ENCODE assay signal across 7 cellular contexts in genomic region chr6:71289039-71289801, GRCh38. TPM values are rescaled to one million over a fixed set of nuclear protein-coding genes. Genes with fewer than 3 reads are reported as not detected.
DNase-seq lines count a peak whose midpoint lies in the region; ATAC-seq and TF ChIP-seq lines count a peak whose summit lies in the region.

No MANE protein-coding gene starts in this region.

- H3K9me3 ChIP-seq in muscle layer of colon (ENCODE audit: low read length) (no peaks in the 10 kb centered on the region), uterus (no peaks in the 10 kb centered on the region)

- peak overlapping the region; percentile 7 for H3K9ac ChIP-seq in muscle layer of colon (ENCODE audit: low read length)

- intact Hi-C loops in activated CD8-positive, alpha-beta T cell treated with anti-CD3 and anti-CD28 coated beads for 36 hours (cut with micrococcal nuclease), result no loop called here
- intact Hi-C loops in uterus (cut with DNase I; ENCODE audit: low total_unique reads), result no loop called here

- H3K4me3 ChIP-seq in GM12865 (ENCODE audit: low read depth, low read length) (peak overlapping the region; percentile 82), muscle layer of colon (ENCODE audit: low read depth in 1 of 2, low read length in 2 of 2) (peak overlapping the region; percentile 60 to 82), uterus (peak overlapping the region; percentile 76 to 86)

- H3K9me3 Mint-ChIP-seq in activated CD8-positive, alpha-beta T cell treated with anti-CD3 and anti-CD28 coated beads for 36 hours, result no peaks in the 10 kb centered on the region

- H3K27ac Mint-ChIP-seq in activated CD8-positive, alpha-beta T cell treated with anti-CD3 and anti-CD28 coated beads for 36 hours, result peak overlapping the region; percentile 60

- peaks cover 17% of the 10 kb centered on the region for H3K4me1 ChIP-seq in muscle layer of colon (ENCODE audit: insufficient read depth, low read length)
- H3K4me1 ChIP-seq in uterus, result no peaks in the 10 kb centered on the region

- in situ Hi-C loops in KBM-7 (cut with MboI; ENCODE audit: low pct_unique_long_range_greater_than_20kb, low sequenced_read_pairs), result no loop called here

- H3K4me3 Mint-ChIP-seq in activated CD8-positive, alpha-beta T cell treated with anti-CD3 and anti-CD28 coated beads for 36 hours, result peak overlapping the region; percentile 75

- H3K27ac ChIP-seq in epithelial cell of prostate (peak overlapping the region; percentile 57), muscle layer of colon (ENCODE audit: low read depth, low read length) (peak overlapping the region; percentile 32), uterus (peak overlapping the region; percentile 90 to 94)

- H3K4me1 Mint-ChIP-seq in activated CD8-positive, alpha-beta T cell treated with anti-CD3 and anti-CD28 coated beads for 36 hours (ENCODE audit: low read depth), result peaks cover 34% of the 10 kb centered on the region

- H3K27me3 Mint-ChIP-seq in activated CD8-positive, alpha-beta T cell treated with anti-CD3 and anti-CD28 coated beads for 36 hours, result no peaks in the 10 kb centered on the region

- H3K36me3 Mint-ChIP-seq in activated CD8-positive, alpha-beta T cell treated with anti-CD3 and anti-CD28 coated beads for 36 hours (ENCODE audit: low read depth), result peaks cover 3% of the 10 kb centered on the region

- DNase-seq in GM12865 (ENCODE audit: low read depth), result peak; percentile 62
- peak; percentile 51 for DNase-seq in KBM-7
- peak; percentile 44 for DNase-seq in activated CD8-positive, alpha-beta T cell treated with anti-CD3 and anti-CD28 coated beads for 36 hours
- no peak for DNase-seq in epithelial cell of prostate (ENCODE audit: low read depth, low spot score)
- peak in 1 of 2 donors; percentile 36 for DNase-seq in uterus

- H3K27me3 ChIP-seq in muscle layer of colon (ENCODE audit: control insufficient read depth in 1 of 2, insufficient read depth in 2 of 2, low read length in 2 of 2) (no peaks in the 10 kb centered on the region), uterus (no peaks in the 10 kb centered on the region)

- ATAC-seq in GM21723 (IDR thresholded peaks at IDR 0.05; ENCODE audit: unreplicated experiment), result peak; percentile 39
- peak; percentile 24 for ATAC-seq in activated CD8-positive, alpha-beta T cell treated with anti-CD3 and anti-CD28 coated beads for 36 hours

- POLR2A ChIA-PET in activated CD8-positive, alpha-beta T cell treated with anti-CD3 and anti-CD28 coated beads for 36 hours (lab: Charles Lee), result interaction anchor here (0.5 to 1.6 kb wide), 3 partner anchors 10 to 876 kb away, joined by 3 to 4 read pairs (median 4); partner anchors contain the start of gene FAM135A

- CTCF ChIA-PET in activated CD8-positive, alpha-beta T cell treated with anti-CD3 and anti-CD28 coated beads for 36 hours (lab: Charles Lee), result interaction anchor here (0.9 to 1.8 kb wide), 4 partner anchors 8 to 99 kb away, joined by 3 to 5 read pairs (median 4); no protein-coding TSS in a partner anchor

- H3K36me3 ChIP-seq in muscle layer of colon (ENCODE audit: insufficient read depth, low read length) (peaks cover 2% of the 10 kb centered on the region), uterus (no peaks in the 10 kb centered on the region)

- TF ChIP-seq CTCF in GM12865 (IDR thresholded peaks at IDR 0.05; ENCODE audit: insufficient read depth, low read depth, low read length, missing control alignments) (no peak), uterus (IDR thresholded peaks at IDR 0.05) (no peak)
- TF ChIP-seq CTCF in activated CD8-positive, alpha-beta T cell treated with anti-CD3 and anti-CD28 coated beads for 36 hours (IDR thresholded peaks at IDR 0.05), result no peak

- TF ChIP-seq POLR2A in uterus (IDR thresholded peaks at IDR 0.05), result no peak

RNA-seq across cellular contexts. Expression of gene OGFRL1, which starts 0.6 kb away (rescaled TPM):
- 1 to 10 TPM; 4.6 TPM for total RNA-seq in activated CD8-positive, alpha-beta T cell treated with anti-CD3 and anti-CD28 coated beads for 36 hours
- 10 to 100 TPM in 3 of 4 donors, 1 to 10 TPM in 1; 9.0 to 35.6 (median 19.4) TPM for total RNA-seq in uterus

Comparison
In these comparisons a context has a peak if more than half of its experiments do, and no peak if none do; other contexts are left out.
1. H3K27ac ChIP-seq: peak in every context shown above with its lines; median percentile 92 in uterus; 57 in epithelial cell of prostate; 32 in muscle layer of colon.